1 cellular context compared by ENCODE assay signal in genomic region chr1:41003640-41004220, GRCh38.
TF ChIP-seq lines count a peak whose summit lies in the region.

No MANE protein-coding gene starts in this region.

TF ChIP-seq in SK-N-SH, 30 proteins besides CTCF, POLR2A, EP300 and RAD21 (continued from another document):
- TF ChIP-seq YY1 (IDR thresholded peaks at IDR 0.05; ENCODE audit: low read depth) (no peak; the same call in 1 of the 2 replicates), FOSL2 (IDR thresholded peaks at IDR 0.05; ENCODE audit: borderline replicate concordance, low read depth) (peak; percentile 73; the same call in 1 of the 2 replicates), JUND (IDR thresholded peaks at IDR 0.05) (peak; percentile 82), TAF1 (IDR thresholded peaks at IDR 0.05; ENCODE audit: borderline replicate concordance, low read depth, low read length) (0 out of 2 replicates have a peak, but pooled peaks have one; percentile 13), SMC3 (IDR thresholded peaks at IDR 0.05; ENCODE audit: low read depth, low read length) (peak; percentile 55), RFX5 (IDR thresholded peaks at IDR 0.05; ENCODE audit: low read length) (no peak), RCOR1 (IDR thresholded peaks at IDR 0.05; ENCODE audit: low read length) (peak; percentile 68), ELF1 (IDR thresholded peaks at IDR 0.05) (no peak), USF1 (IDR thresholded peaks at IDR 0.05; ENCODE audit: borderline replicate concordance, low read depth) (peak; percentile 87), IRF3 (IDR thresholded peaks at IDR 0.05; ENCODE audit: low read depth, low read length) (no peak), GATA2 (CRISPR knock-in tag; IDR thresholded peaks at IDR 0.05) (peak; percentile 72), TEAD4 (IDR thresholded peaks at IDR 0.05; ENCODE audit: borderline replicate concordance, insufficient read depth) (peak; percentile 58; the same call in 1 of the 2 replicates), EZH2phosphoT487 (IDR thresholded peaks at IDR 0.05; ENCODE audit: borderline replicate concordance, low read depth) (no peak), NFIC (IDR thresholded peaks at IDR 0.05; ENCODE audit: borderline replicate concordance) (peak; percentile 100), RXRA (IDR thresholded peaks at IDR 0.05; ENCODE audit: borderline replicate concordance, low read depth) (no peak; the same call in 1 of the 2 replicates)
